Comparison of ENCODE assay signal across 19 cellular contexts in genomic region chr9:38697901-38698300, GRCh38. TPM values are rescaled to one million over a fixed set of nuclear protein-coding genes. Genes with fewer than 3 reads are reported as not detected.
A peak's percentile ranks its signal among the peaks of the same experiment; 100 is the strongest.
DNase-seq lines count a peak whose midpoint lies in the region; ATAC-seq and TF ChIP-seq lines count a peak whose summit lies in the region.
"Had no signal": no experiment of that assay in that cellular context is flagged by ENCODE, and none has a peak within 500 bp of the region (broad histone marks: within the 10 kb centered on the region; RNA-seq: fewer than 3 reads in every experiment).

No MANE protein-coding gene starts in this region.

- WGBS in lower leg skin, 2 donors = 60 to 62% methylated on average over 2 of the region's 2 CpGs

- DNase-seq in NCI-H2029 (lab: John Stamatoyannopoulos, UW) (peak; percentile 38), NCI-H2029 treated with DMSO at 0.1 percent for 48 hours (lab: John Stamatoyannopoulos, UW) (no peak), COLO668 (lab: John Stamatoyannopoulos, UW; ENCODE audit: unreplicated experiment) (peak; percentile 39), NCI-H69 (lab: John Stamatoyannopoulos, UW) (peak; percentile 90), myocyte (ENCODE audit: low read depth) (peak; percentile 58), NCI-H1436 treated with DMSO at 0.1 percent for 48 hours (lab: John Stamatoyannopoulos, UW) (no peak), lower leg skin (ENCODE audit: low spot score in 2 of 2) (no peak)
- DNase-seq: CD4-positive, CD25-positive, alpha-beta regulatory T cell; H7; IMR-90; KBM-7 had no signal

- no peak for TF ChIP-seq CTCF in lower leg skin (IDR thresholded peaks at IDR 0.05)

- no peak for ATAC-seq in HG03342 (IDR thresholded peaks at IDR 0.05; ENCODE audit: unreplicated experiment)
- ATAC-seq: A549, GM23338 had no signal

- H3K4me3 ChIP-seq in lower leg skin (ENCODE audit: low read depth, poor library complexity, severe bottlenecking) = no peak overlapping the region
- H3K4me3 ChIP-seq: A549, GM23338 had no signal

- intact Hi-C loops in lower leg skin (cut with DNase I; ENCODE audit: low total_unique reads) = no loop called here

- no peak for TF ChIP-seq POLR2A in lower leg skin (IDR thresholded peaks at IDR 0.05)

RNA-seq across cellular contexts. Expression of gene FAM240B, which starts 22.0 kb away (rescaled TPM):
- not detected in 2 replicates for total RNA-seq in myocyte
- not detected for polyA plus RNA-seq in myocyte (2012)
- not detected for total RNA-seq in lower leg skin
- total RNA-seq: CD4-positive, CD25-positive, alpha-beta regulatory T cell; Daoy; G401; GM23338; H7; HT-29; IMR-90 had no signal
- polyA plus RNA-seq: A549; AG04450; BJ; CD4-positive, CD25-positive, alpha-beta regulatory T cell; GM23338; IMR-90 had no signal

Comparison
In these comparisons a context has a peak if more than half of its experiments do, and no peak if none do; other contexts are left out.
1. DNase-seq: peak in NCI-H2029 (single experiment), COLO668 (single experiment), NCI-H69 (single experiment) and myocyte (single experiment); none in NCI-H2029 treated with DMSO at 0.1 percent for 48 hours (single experiment), NCI-H1436 treated with DMSO at 0.1 percent for 48 hours (single experiment) and lower leg skin (0 of 2).